ENCODE assay signal across 11 cellular contexts in the genomic region with DNA sequence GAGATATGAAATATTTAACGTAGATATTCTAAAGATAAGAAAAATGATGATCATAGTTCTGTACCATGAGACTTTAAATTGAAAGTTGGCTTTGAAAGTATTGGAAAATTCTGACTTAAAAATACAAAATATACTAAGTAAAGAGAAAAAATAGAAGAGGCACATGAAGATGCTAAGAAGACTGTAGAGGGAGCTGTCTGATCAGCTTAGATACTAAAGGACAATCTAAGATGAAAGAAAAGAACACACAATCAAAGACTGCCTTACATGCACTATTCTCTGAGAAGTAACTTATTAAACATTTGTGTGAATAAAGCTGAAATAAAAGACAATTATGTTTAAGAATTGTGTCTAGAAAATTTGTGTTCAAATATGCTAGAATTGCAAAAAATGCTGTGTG. TPM values are rescaled to one million over a fixed set of nuclear protein-coding genes. Genes with fewer than 3 reads are reported as not detected.
DNase-seq lines count a peak whose midpoint lies in the region; ATAC-seq, FAIRE-seq and TF ChIP-seq lines count a peak whose summit lies in the region.
"Had no signal": no experiment of that assay in that cellular context is flagged by ENCODE, and none has a peak within 500 bp of the region (broad histone marks: within the 10 kb centered on the region; RNA-seq: fewer than 3 reads in every experiment).

No MANE protein-coding gene starts in this region.

- H3K9me3 ChIP-seq in Caco-2 (peaks cover 8% of the 10 kb centered on the region; the same call in 1 of the 2 replicates), GM12878 (replicated peaks; ENCODE audit: control insufficient read depth, insufficient read depth, low read length) (no peaks in the 10 kb centered on the region), liver (ENCODE audit: control insufficient read depth in 4 of 4, low read length in 3 of 4) (peaks cover 0 to 8% (median 0%) of the 10 kb centered on the region in 4 donors)
- H3K9me3 ChIP-seq: colonic mucosa had no signal

- no peaks in the 10 kb centered on the region for H3K79me2 ChIP-seq in GM12878 (ENCODE audit: control insufficient read depth, insufficient read depth, low read length)

- H3K4me1 ChIP-seq in Caco-2: no peaks in the 10 kb centered on the region
- no peaks in the 10 kb centered on the region for H3K4me1 ChIP-seq in GM12878 (ENCODE audit: control insufficient read depth, insufficient read depth, low read length)
- H3K4me1 ChIP-seq in liver (ENCODE audit: control insufficient read depth in 4 of 4, insufficient read depth in 4 of 4, low read length in 3 of 4): no peaks in the 10 kb centered on the region
- H3K4me1 ChIP-seq: colonic mucosa had no signal

- SMC1A ChIA-PET in GM12878 (lab: Charles Lee; ENCODE audit: uncharacterized antibody, unreplicated experiment): interaction anchor here (1.0 to 2.4 kb wide), 3 partner anchors 212 to 547 kb away, joined by 3 to 5 read pairs (median 3); no protein-coding TSS in a partner anchor

- H3K4me1 Mint-ChIP-seq in Caco-2 (ENCODE audit: low read depth, unreplicated experiment): no peaks in the 10 kb centered on the region

- H3K27ac Mint-ChIP-seq in Caco-2 (ENCODE audit: unreplicated experiment): no peak overlapping the region

- BruUV-seq in Caco-2 (replicated peaks; lab: Mats Ljungman, UMichigan): no TSS peak
- no TSS peak for BruUV-seq in GM12878 (replicated peaks; lab: Mats Ljungman, UMichigan)

- CTCF ChIA-PET in Caco-2 (lab: Charles Lee) (interaction anchor here (1.9 kb wide), 1 partner anchor 135 kb away, joined by 6 read pairs; no protein-coding TSS in a partner anchor), GM12878 (lab: Yijun Ruan, JAX) (interaction anchor here (0.8 to 1.1 kb wide), 3 partner anchors 14 to 305 kb away, joined by 3 to 4 read pairs (median 3); no protein-coding TSS in a partner anchor)

- H3K27me3 ChIP-seq in Caco-2 (replicated peaks; ENCODE audit: control insufficient read depth, insufficient read depth, low read length) (no peaks in the 10 kb centered on the region), GM12878 (replicated peaks in 1 of 2; ENCODE audit: control insufficient read depth in 2 of 2, insufficient read depth in 2 of 2, low read length in 1 of 2) (no peaks in the 10 kb centered on the region), liver (ENCODE audit: control insufficient read depth in 4 of 4, insufficient read depth in 4 of 4, low read length in 3 of 4) (no peaks in the 10 kb centered on the region)
- H3K27me3 ChIP-seq: colonic mucosa had no signal

- H3K9ac ChIP-seq in GM12878 (ENCODE audit: control insufficient read depth, insufficient read depth, low read length) (no peak overlapping the region), liver (ENCODE audit: low read depth in 1 of 2, low read length in 2 of 2) (no peak overlapping the region)

- H3K4me3 ChIP-seq in Caco-2 (ENCODE audit: low read depth, low read length) (no peak overlapping the region), GM12878 (no peak overlapping the region), liver (ENCODE audit: low read depth in 1 of 3, low read length in 3 of 3) (no peak overlapping the region)
- H3K4me3 ChIP-seq: colonic mucosa had no signal

- ATAC-seq in GM12878 (no peak), GM21528 (IDR thresholded peaks at IDR 0.05; ENCODE audit: low FRiP score, unreplicated experiment) (no peak), HG03045 (IDR thresholded peaks at IDR 0.05; ENCODE audit: unreplicated experiment) (no peak)

- no peaks in the 10 kb centered on the region for H4K20me1 ChIP-seq in GM12878 (ENCODE audit: control insufficient read depth, insufficient read depth)

- 0% methylated on average over 1 of the region's 1 CpG for WGBS in GM12878 (ENCODE audit: insufficient coverage, insufficient replicate concordance, low lambda C conversion rate, missing lambda C conversion rate)
- WGBS in liver: 26% methylated on average over 1 of the region's 1 CpG

- TF ChIP-seq RAD21 in GM12878 (IDR thresholded peaks at IDR 0.05; ENCODE audit: insufficient read depth, low read depth, low read length) (peak; percentile 45), liver (IDR thresholded peaks at IDR 0.05) (peak; percentile 78 to 87)

- TF ChIP-seq POLR2A in GM12878 (IDR thresholded peaks at IDR 0.05; ENCODE audit: low read depth, low read length): no peak

- intact Hi-C loops in Caco-2 (cut with micrococcal nuclease; ENCODE audit: unreplicated experiment) (loop anchor here (1.0 to 2.0 kb wide), 2 partner anchors 134 to 299 kb away; no protein-coding TSS in a partner anchor), GM12878 (cut with micrococcal nuclease; ENCODE audit: unreplicated experiment) (no loop called here)

- DNase-seq in Caco-2 (no peak), Kasumi-1 (lab: John Stamatoyannopoulos, UW) (peak; percentile 5 to 28), GM12878 (ENCODE audit: low read depth, low spot score) (no peak), substantia nigra (lab: John Stamatoyannopoulos, UW) (no peak), NCI-H226 (no peak)
- DNase-seq: activated CD4-positive, alpha-beta T cell treated with anti-CD3 and anti-CD28 coated beads for 1 hour; colonic mucosa; NCI-H2227 treated with DMSO at 0.1 percent for 48 hours had no signal

- POLR2A ChIA-PET in Caco-2 (lab: Charles Lee): no interaction called here
- POLR2A ChIA-PET in GM12878 (lab: Charles Lee): no interaction called here

- peaks cover 7% of the 10 kb centered on the region for H3K9me3 Mint-ChIP-seq in Caco-2 (ENCODE audit: unreplicated experiment)

- H2AFZ ChIP-seq in GM12878 (ENCODE audit: control insufficient read depth, low read depth, low read length): no peak overlapping the region

- TF ChIP-seq EP300 in GM12878 (IDR thresholded peaks at IDR 0.05; ENCODE audit: borderline replicate concordance in 1 of 2, control insufficient read depth in 1 of 2, low read depth in 2 of 2, low read length in 2 of 2): no peak

- no peaks in the 10 kb centered on the region for H3K36me3 Mint-ChIP-seq in Caco-2 (ENCODE audit: insufficient read depth, unreplicated experiment)

- no peak overlapping the region for H3K4me2 ChIP-seq in GM12878 (ENCODE audit: control insufficient read depth, insufficient read depth)

- RAD21 ChIA-PET in GM12878 (lab: Charles Lee; ENCODE audit: unreplicated experiment): no interaction called here

- TF ChIP-seq CTCF in Caco-2 (IDR thresholded peaks at IDR 0.05; ENCODE audit: insufficient read depth in 1 of 2, low read depth in 1 of 2, low read length in 1 of 2, severe bottlenecking in 1 of 2, unreplicated experiment in 1 of 2) (peak; percentile 12 to 23), GM12878 (IDR thresholded peaks at IDR 0.05 in 2 of 3, conservative IDR thresholded peaks at IDR 0.05 in 1 of 3; ENCODE audit: control insufficient read depth in 2 of 3, extremely low read depth in 1 of 3, insufficient read depth in 1 of 3, low read depth in 3 of 3, low read length in 3 of 3) (peak; percentile 7 to 35 (median 9); a peak in 2 of 6 replicates), liver (IDR thresholded peaks at IDR 0.05; ENCODE audit: low read depth, low read length, missing input control) (peak; percentile 53)

- H3K36me3 ChIP-seq in Caco-2 (ENCODE audit: control insufficient read depth, insufficient read depth, low read length) (no peaks in the 10 kb centered on the region), GM12878 (ENCODE audit: control insufficient read depth in 2 of 2, insufficient read depth in 2 of 2, low read length in 1 of 2) (no peaks in the 10 kb centered on the region), liver (ENCODE audit: control insufficient read depth in 4 of 4, insufficient read depth in 3 of 4, low read depth in 1 of 4, low read length in 3 of 4) (no peaks in the 10 kb centered on the region)
- H3K36me3 ChIP-seq: colonic mucosa had no signal

- in situ Hi-C loops in GM12878 (cut with MboI): no loop called here

- H3K27me3 Mint-ChIP-seq in Caco-2 (ENCODE audit: insufficient read depth, unreplicated experiment): peaks cover 6% of the 10 kb centered on the region

- FAIRE-seq in GM12878 (lab: Jason Lieb, UNC): no peak

- no peak overlapping the region for H3K4me3 Mint-ChIP-seq in Caco-2 (ENCODE audit: unreplicated experiment)

- no peak overlapping the region for H3K27ac ChIP-seq in GM12878 (ENCODE audit: control insufficient read depth, insufficient read depth)
- H3K27ac ChIP-seq in liver (ENCODE audit: low read depth in 1 of 2, low read length in 2 of 2): no peak overlapping the region
- H3K27ac ChIP-seq in substantia nigra (ENCODE audit: low read depth, low read length, poor library complexity, severe bottlenecking): no peak overlapping the region
- H3K27ac ChIP-seq: colonic mucosa had no signal

TF ChIP-seq in GM12878, 131 proteins besides CTCF, POLR2A, EP300 and RAD21 (continues in another document):
- no peak for TF ChIP-seq SUPT20H (IDR thresholded peaks at IDR 0.05; ENCODE audit: borderline replicate concordance, control insufficient read depth, low read depth, low read length)
- TF ChIP-seq HCFC1 (IDR thresholded peaks at IDR 0.05; ENCODE audit: low read length): no peak
- no peak for TF ChIP-seq SREBF2 (IDR thresholded peaks at IDR 0.05; ENCODE audit: low read length)
- TF ChIP-seq SMC3 (IDR thresholded peaks at IDR 0.05; ENCODE audit: borderline replicate concordance, low read length): peak; percentile 26; the same call in 1 of the 2 replicates

TF ChIP-seq in liver, 16 proteins besides CTCF, POLR2A, EP300 and RAD21 (continues in another document):
- TF ChIP-seq TAF1 (conservative IDR thresholded peaks at IDR 0.05): no peak
- no peak for TF ChIP-seq GABPA (IDR thresholded peaks at IDR 0.05 in 1 of 2, conservative IDR thresholded peaks at IDR 0.05 in 1 of 2)
- no peak for TF ChIP-seq SP1 (IDR thresholded peaks at IDR 0.05)
- TF ChIP-seq JUND (IDR thresholded peaks at IDR 0.05): no peak
- TF ChIP-seq HNF4G (IDR thresholded peaks at IDR 0.05): no peak

RNA-seq across cellular contexts. Expression of a gene that starts 55.1 kb away (rescaled TPM):
- total RNA-seq in Caco-2 (2022): not detected in 2 replicates
- 0.93 and 1.7 TPM in 2 replicates for total RNA-seq in GM12878 (2013; cell fraction: nucleolus; rRNA removed)
- total RNA-seq in GM12878 (2014; rRNA removed): not detected in 2 replicates
- not detected in 2 replicates for total RNA-seq in GM12878 (2014; rRNA removed; fragmentation: Illumina TruSeq; extraction: Trizol)
- not detected in 2 replicates for total RNA-seq in GM12878 (2021)
- polyA plus RNA-seq in GM12878 (2011; ENCODE audit: low read depth): not detected
- polyA plus RNA-seq in GM12878 (2011; rRNA removed): not detected in 2 replicates
- polyA plus RNA-seq in GM12878 (2011; cell fraction: cytosol; rRNA removed): not detected in 2 replicates
- polyA plus RNA-seq in GM12878 (2011; cell fraction: nucleus; rRNA removed): 0.10 and 0.23 TPM in 2 replicates
- not detected in 2 replicates for polyA plus RNA-seq in GM12878 (2012)
- polyA plus RNA-seq in GM12878 (2014; fragmentation: Illumina TruSeq; extraction: Trizol): not detected in 2 replicates
- not detected for polyA plus RNA-seq in GM12878 (2014; fragmentation: Nextera tagmentation; extraction: Ambion mirVana)
- not detected in 2 replicates for polyA plus RNA-seq in GM12878 (2014; rRNA removed)
- not detected for polyA plus RNA-seq in GM12878 (2016; fragmentation: Nextera tagmentation; extraction: Ambion mirVana)
- 0.15 TPM in 1 of 2 replicates, not detected in the other for polyA minus RNA-seq in GM12878 (2011; rRNA and poly(A)+ RNA removed)
- not detected in 2 replicates for polyA minus RNA-seq in GM12878 (2011; cell fraction: cytosol; rRNA and poly(A)+ RNA removed)
- polyA minus RNA-seq in GM12878 (2011; cell fraction: nucleus; rRNA and poly(A)+ RNA removed): 0.12 and 0.67 TPM in 2 replicates
- total RNA-seq in liver: under 1 TPM; 0.05 to 0.08 TPM
- polyA plus RNA-seq in liver: not detected
- total RNA-seq: colonic mucosa had no signal

Comparison
In these comparisons a context has a peak if more than half of its experiments do, and no peak if none do; other contexts are left out.
1. DNase-seq: peak in Kasumi-1 (2 of 2); none in Caco-2 (0 of 2), GM12878 (single experiment), substantia nigra (0 of 49) and NCI-H226 (single experiment).
2. Peak in every context shown above with its lines, with median percentiles within 50 percentile points of each other: CTCF ChIP-seq.